In the genomic region with DNA sequence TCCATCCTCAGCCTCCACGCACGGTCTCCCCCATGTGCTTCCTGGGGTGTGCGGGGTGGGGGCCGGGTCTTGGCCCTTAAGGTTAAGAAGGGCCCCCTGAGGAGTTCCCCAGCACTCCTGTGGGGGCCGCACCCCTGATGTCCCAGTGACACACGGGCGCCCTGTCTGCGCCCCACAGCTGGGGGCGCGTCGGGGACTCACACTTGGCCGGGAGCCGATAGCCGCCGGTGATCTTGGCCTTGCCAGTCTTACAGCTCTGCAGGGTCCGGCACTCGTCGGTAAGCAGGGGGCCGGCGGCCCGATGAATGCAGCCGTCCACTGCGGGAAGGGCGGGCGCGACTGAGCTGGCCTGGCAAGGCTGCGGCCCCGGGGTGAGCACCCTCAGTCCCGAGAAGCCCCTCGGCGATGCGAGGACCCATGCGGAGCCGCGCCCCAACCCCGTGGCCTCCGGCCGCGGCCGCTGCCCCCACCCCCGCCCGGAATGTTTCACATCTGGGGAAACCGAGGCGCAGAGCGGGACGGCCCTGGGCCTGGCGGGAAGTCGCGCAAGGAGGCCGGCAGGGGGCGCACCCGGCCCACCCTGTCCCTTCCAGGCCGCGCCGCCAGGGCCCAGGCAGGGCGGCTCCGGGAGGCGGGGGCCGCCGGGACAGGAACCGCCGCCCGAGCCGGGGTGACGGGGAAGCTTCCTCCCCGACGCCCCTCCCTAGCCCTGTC, we compare ENCODE assay signal across 8 cellular contexts. TPM values are rescaled to one million over a fixed set of nuclear protein-coding genes. Genes with fewer than 3 reads are reported as not detected.
DNase-seq lines count a peak whose midpoint lies in the region; ATAC-seq, FAIRE-seq and TF ChIP-seq lines count a peak whose summit lies in the region.

No MANE protein-coding gene starts in this region.

- H3K9me3 ChIP-seq in A549 = no peaks in the 10 kb centered on the region
- no peaks in the 10 kb centered on the region for H3K9me3 ChIP-seq in astrocyte (ENCODE audit: insufficient read depth, low read depth, low read length)
- no peaks in the 10 kb centered on the region for H3K9me3 ChIP-seq in sigmoid colon

- no peak for ATAC-seq in A549
- peak; percentile 51 for ATAC-seq in GM19397 (IDR thresholded peaks at IDR 0.05; ENCODE audit: unreplicated experiment)
- no peak for ATAC-seq in HG03045 (IDR thresholded peaks at IDR 0.05; ENCODE audit: unreplicated experiment)

- no peak overlapping the region for H3K4me2 ChIP-seq in A549
- H3K4me2 ChIP-seq in astrocyte (ENCODE audit: low read length) = peak overlapping the region; percentile 76

- no peak for TF ChIP-seq RAD21 in A549 (conservative IDR thresholded peaks at IDR 0.05 in 1 of 2, IDR thresholded peaks at IDR 0.05 in 1 of 2)

- DNase-seq in A549 (ENCODE audit: low read depth in 1 of 2, low spot score in 1 of 2) (no peak), astrocyte (ENCODE audit: low read depth) (no peak), hippocampal formation (lab: John Stamatoyannopoulos, UW) (peak; percentile 44 to 60), sigmoid colon (peak; percentile 87), GF-D8 (lab: John Stamatoyannopoulos, UW) (no peak)
- DNase-seq in T-helper 2 cell treated with Interferon-gamma antibody and Interleukin-4, amounts not matched to agents 5 μg/mL and 100 μg/mL, for 36 hours (ENCODE audit: low spot score) = peak; percentile 74

- 91% methylated on average over 29 of the region's 67 CpGs for WGBS in A549 (ENCODE audit: missing lambda C conversion rate)
- WGBS in sigmoid colon, 2 donors = 3 to 14% methylated on average over 67 of the region's 67 CpGs

- CTCF ChIA-PET in A549 (lab: Yijun Ruan, JAX) = interaction anchor here (0.9 to 3.9 kb wide), 16 partner anchors 9 to 162 kb away, joined by 3 to 46 read pairs (median 3); no protein-coding TSS in a partner anchor

- intact Hi-C loops in sigmoid colon (cut with DNase I) = loop anchor here (1.0 kb wide), 2 partner anchors 148 to 153 kb away; no protein-coding TSS in a partner anchor

- H3K36me3 ChIP-seq in astrocyte (ENCODE audit: insufficient read depth, low read length) (no peaks in the 10 kb centered on the region), sigmoid colon (peaks cover 11 to 34% (median 18%) of the 10 kb centered on the region in 4 donors)

- H3K9me3 Mint-ChIP-seq in T-helper 2 cell treated with Interferon-gamma antibody and Interleukin-4, amounts not matched to agents 5 μg/mL and 100 μg/mL, for 36 hours = no peaks in the 10 kb centered on the region
- H3K9me3 Mint-ChIP-seq in astrocyte (ENCODE audit: unreplicated experiment) = no peaks in the 10 kb centered on the region

- H3K27ac ChIP-seq in A549 (no peak overlapping the region), astrocyte (ENCODE audit: low read depth, low read length) (no peak overlapping the region), sigmoid colon (peak overlapping the region in 2 of 4 donors; percentile 29 to 35)

- TF ChIP-seq EP300 in A549 (IDR thresholded peaks at IDR 0.05) (no peak), sigmoid colon (IDR thresholded peaks at IDR 0.05) (no peak)

- H3K27ac Mint-ChIP-seq in T-helper 2 cell treated with Interferon-gamma antibody and Interleukin-4, amounts not matched to agents 5 μg/mL and 100 μg/mL, for 36 hours = no peak overlapping the region
- no peak overlapping the region for H3K27ac Mint-ChIP-seq in astrocyte (ENCODE audit: unreplicated experiment)

- TF ChIP-seq POLR2A in A549 (IDR thresholded peaks at IDR 0.05; ENCODE audit: low read length) (no peak), sigmoid colon (IDR thresholded peaks at IDR 0.05) (no peak)

- H3K27me3 ChIP-seq in astrocyte (ENCODE audit: insufficient read depth, low read length) (no peaks in the 10 kb centered on the region), sigmoid colon (peaks cover 0 to 7% (median 0%) of the 10 kb centered on the region in 3 donors)

- TF ChIP-seq CTCF in A549 (IDR thresholded peaks at IDR 0.05) = peak; percentile 31; the same call in 2 of the 3 replicates
- TF ChIP-seq CTCF in astrocyte (IDR thresholded peaks at IDR 0.05; ENCODE audit: insufficient read depth, low read depth, low read length) = peak; percentile 14
- peak in 3 of 4 experiments; percentile 48 to 89 (median 59) for TF ChIP-seq CTCF in sigmoid colon (IDR thresholded peaks at IDR 0.05)

- H4K20me1 ChIP-seq in astrocyte (ENCODE audit: insufficient read depth, low read length) = peaks cover 70% of the 10 kb centered on the region

- peaks cover 15% of the 10 kb centered on the region for H3K36me3 Mint-ChIP-seq in T-helper 2 cell treated with Interferon-gamma antibody and Interleukin-4, amounts not matched to agents 5 μg/mL and 100 μg/mL, for 36 hours (ENCODE audit: low read depth)
- no peaks in the 10 kb centered on the region for H3K36me3 Mint-ChIP-seq in astrocyte (ENCODE audit: low read depth, unreplicated experiment)

- peaks cover 16% of the 10 kb centered on the region for H3K4me1 ChIP-seq in A549
- H3K4me1 ChIP-seq in astrocyte (ENCODE audit: insufficient read depth, low read length) = peaks cover 10% of the 10 kb centered on the region
- H3K4me1 ChIP-seq in sigmoid colon = peaks cover 0 to 39% (median 30%) of the 10 kb centered on the region in 4 donors

- H2AFZ ChIP-seq in astrocyte (ENCODE audit: low read depth, low read length) = no peak overlapping the region

- peaks cover 3% of the 10 kb centered on the region for H3K4me1 Mint-ChIP-seq in T-helper 2 cell treated with Interferon-gamma antibody and Interleukin-4, amounts not matched to agents 5 μg/mL and 100 μg/mL, for 36 hours (ENCODE audit: low read depth)
- H3K4me1 Mint-ChIP-seq in astrocyte (ENCODE audit: low read depth, unreplicated experiment) = no peaks in the 10 kb centered on the region

- POLR2A ChIA-PET in A549 (lab: Yijun Ruan, JAX) = no interaction called here

- FAIRE-seq in A549 (lab: Jason Lieb, UNC) (no peak), astrocyte (lab: Jason Lieb, UNC) (no peak)

- H3K27me3 Mint-ChIP-seq in T-helper 2 cell treated with Interferon-gamma antibody and Interleukin-4, amounts not matched to agents 5 μg/mL and 100 μg/mL, for 36 hours (ENCODE audit: low read depth) = peaks cover 2% of the 10 kb centered on the region
- peaks cover 25% of the 10 kb centered on the region for H3K27me3 Mint-ChIP-seq in astrocyte (ENCODE audit: low read depth, unreplicated experiment)

- H3K4me3 ChIP-seq in A549 (no peak overlapping the region), astrocyte (ENCODE audit: insufficient read depth, low read depth, low read length) (peak overlapping the region; percentile 33), sigmoid colon (peak overlapping the region; percentile 13 to 44 (median 38))

- H3K79me2 ChIP-seq in astrocyte (ENCODE audit: insufficient read depth, low read length) = no peaks in the 10 kb centered on the region

- H3K4me3 Mint-ChIP-seq in T-helper 2 cell treated with Interferon-gamma antibody and Interleukin-4, amounts not matched to agents 5 μg/mL and 100 μg/mL, for 36 hours = no peak overlapping the region
- no peak overlapping the region for H3K4me3 Mint-ChIP-seq in astrocyte (ENCODE audit: unreplicated experiment)

- H3K9ac ChIP-seq in astrocyte (ENCODE audit: low read length) = peak overlapping the region; percentile 35

TF ChIP-seq in A549, 52 proteins besides CTCF, POLR2A, EP300 and RAD21 (continues in another document):
- TF ChIP-seq JUNB (IDR thresholded peaks at IDR 0.05) (no peak), RARB (CRISPR knock-in tag; IDR thresholded peaks at IDR 0.05) (no peak), TFCP2L1 (CRISPR knock-in tag; IDR thresholded peaks at IDR 0.05) (no peak), HES2 (IDR thresholded peaks at IDR 0.05) (no peak)
- TF ChIP-seq, protein P1, sequence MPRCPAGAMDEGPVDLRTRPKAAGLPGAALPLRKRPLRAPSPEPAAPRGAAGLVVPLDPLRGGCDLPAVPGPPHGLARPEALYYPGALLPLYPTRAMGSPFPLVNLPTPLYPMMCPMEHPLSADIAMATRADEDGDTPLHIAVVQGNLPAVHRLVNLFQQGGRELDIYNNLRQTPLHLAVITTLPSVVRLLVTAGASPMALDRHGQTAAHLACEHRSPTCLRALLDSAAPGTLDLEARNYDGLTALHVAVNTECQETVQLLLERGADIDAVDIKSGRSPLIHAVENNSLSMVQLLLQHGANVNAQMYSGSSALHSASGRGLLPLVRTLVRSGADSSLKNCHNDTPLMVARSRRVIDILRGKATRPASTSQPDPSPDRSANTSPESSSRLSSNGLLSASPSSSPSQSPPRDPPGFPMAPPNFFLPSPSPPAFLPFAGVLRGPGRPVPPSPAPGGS (IDR thresholded peaks at IDR 0.05) = no peak

RNA-seq across cellular contexts. Expression of gene OTUB1, which starts 13.9 kb away (rescaled TPM):
- polyA plus RNA-seq in A549 (2011; rRNA removed) (109 and 113 TPM in 2 replicates), A549 (2017; fragmentation: RNase III; extraction: RNeasy Plus Mini Kit Qiagen cat#74134 plus additional on column Dnase treatment) (94.0 to 97.4 TPM (median 95.8 TPM) in 3 replicates), sigmoid colon (10 to 100 TPM; 88.9 to 96.4 (median 91.3) TPM)
- polyA plus RNA-seq in A549 (2012; cell fraction: cytosol; rRNA removed) = 235 and 277 TPM in 2 replicates
- polyA plus RNA-seq in A549 (2012; cell fraction: nucleus; rRNA removed) = 475 and 538 TPM in 2 replicates
- 88.6 and 93.5 TPM in 2 replicates for polyA minus RNA-seq in A549 (2011; rRNA and poly(A)+ RNA removed)
- total RNA-seq in astrocyte (77.9 and 78.5 TPM in 2 replicates), sigmoid colon (10 to 100 TPM; 44.8 to 61.7 (median 57.8) TPM)

RNA-seq across cellular contexts. Expression of gene COX8A, which starts 25.8 kb away (rescaled TPM):
- 312 and 358 TPM in 2 replicates for polyA plus RNA-seq in A549 (2011; rRNA removed)
- 1,415 and 1,671 TPM in 2 replicates for polyA plus RNA-seq in A549 (2012; cell fraction: cytosol; rRNA removed)
- 2,004 and 2,028 TPM in 2 replicates for polyA plus RNA-seq in A549 (2012; cell fraction: nucleus; rRNA removed)
- 750 to 794 TPM (median 759 TPM) in 3 replicates for polyA plus RNA-seq in A549 (2017; fragmentation: RNase III; extraction: RNeasy Plus Mini Kit Qiagen cat#74134 plus additional on column Dnase treatment)
- polyA minus RNA-seq in A549 (2011; rRNA and poly(A)+ RNA removed) = 299 and 328 TPM in 2 replicates
- 274 and 289 TPM in 2 replicates for total RNA-seq in astrocyte
- total RNA-seq in sigmoid colon = 100 to 1,000 TPM; 419 to 659 (median 577) TPM
- polyA plus RNA-seq in sigmoid colon = 1,000 to 10,000 TPM; 1,536 to 1,691 (median 1,674) TPM

RNA-seq across cellular contexts. Expression of gene FLRT1, which starts 35.5 kb away (rescaled TPM):
- 0.28 and 0.31 TPM in 2 replicates for polyA plus RNA-seq in A549 (2011; rRNA removed)
- polyA plus RNA-seq in A549 (2012; cell fraction: cytosol; rRNA removed) = 0.08 and 0.10 TPM in 2 replicates
- 0.02 and 0.10 TPM in 2 replicates for polyA plus RNA-seq in A549 (2012; cell fraction: nucleus; rRNA removed)
- 0.07 to 0.13 TPM (median 0.10 TPM) in 3 replicates for polyA plus RNA-seq in A549 (2017; fragmentation: RNase III; extraction: RNeasy Plus Mini Kit Qiagen cat#74134 plus additional on column Dnase treatment)
- polyA minus RNA-seq in A549 (2011; rRNA and poly(A)+ RNA removed) = 0.58 and 0.73 TPM in 2 replicates
- 0.20 and 0.41 TPM in 2 replicates for total RNA-seq in astrocyte
- 1 to 10 TPM in 3 of 4 donors, under 1 TPM in 1; 0.99 to 6.9 (median 3.1) TPM for total RNA-seq in sigmoid colon
- under 1 TPM in 1 of 3 donors, not detected in 2; 0.66 TPM for polyA plus RNA-seq in sigmoid colon

Comparison
In these comparisons a context has a peak if more than half of its experiments do, and no peak if none do; other contexts are left out.
1. DNase-seq: peak in T-helper 2 cell treated with Interferon-gamma antibody and Interleukin-4, amounts not matched to agents 5 μg/mL and 100 μg/mL, for 36 hours (single experiment), hippocampal formation (2 of 2) and sigmoid colon (single experiment); none in A549 (0 of 2), astrocyte (single experiment) and GF-D8 (single experiment).
2. Peak in every context shown above with its lines, with median percentiles within 50 percentile points of each other: CTCF ChIP-seq.